ENCODE assay signal across 10 cellular contexts in the genomic region with DNA sequence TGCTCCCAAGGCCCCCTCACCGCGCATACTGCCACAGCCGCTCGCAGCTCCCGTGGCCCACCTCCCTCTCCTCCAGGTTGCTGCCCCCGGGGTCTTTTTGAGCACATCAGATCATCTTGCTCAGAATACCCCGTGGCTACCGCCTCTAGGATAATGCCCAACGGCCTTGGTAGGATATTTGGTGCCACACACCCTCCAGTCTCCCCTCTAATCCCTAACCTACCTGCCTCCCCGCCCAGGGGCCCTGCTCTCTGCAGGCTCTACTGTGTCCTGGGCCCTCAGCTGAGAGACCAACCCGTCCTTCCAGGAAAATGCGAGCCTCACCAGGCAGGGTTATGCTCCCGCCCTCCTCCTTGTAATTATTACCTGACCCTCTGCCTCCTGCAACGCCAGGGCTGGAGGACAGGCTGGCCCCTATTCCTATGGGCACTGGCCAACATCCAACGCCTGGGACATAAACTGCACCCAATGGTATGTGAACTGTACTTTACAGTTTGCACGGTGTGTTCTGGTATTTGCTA. TPM values are rescaled to one million over a fixed set of nuclear protein-coding genes. Genes with fewer than 3 reads are reported as not detected.
DNase-seq lines count a peak whose midpoint lies in the region; ATAC-seq, FAIRE-seq and TF ChIP-seq lines count a peak whose summit lies in the region.
"Had no signal": no experiment of that assay in that cellular context is flagged by ENCODE, and none has a peak within 500 bp of the region (broad histone marks: within the 10 kb centered on the region; RNA-seq: fewer than 3 reads in every experiment).

No MANE protein-coding gene starts in this region.

- no peak for TF ChIP-seq CTCF in A549 (IDR thresholded peaks at IDR 0.05)
- TF ChIP-seq CTCF in MCF 10A (IDR thresholded peaks at IDR 0.05; ENCODE audit: unreplicated experiment), result no peak

- no peak for DNase-seq in A549 (ENCODE audit: low read depth in 1 of 2, low spot score in 1 of 2)
- no peak for DNase-seq in MCF 10A (ENCODE audit: unreplicated experiment)
- DNase-seq in NCI-H1436 treated with DMSO at 0.1 percent for 48 hours (lab: John Stamatoyannopoulos, UW), result no peak
- DNase-seq in H54 (ENCODE audit: insufficient read length, low spot score), result no peak
- DNase-seq in hepatic stellate cell (ENCODE audit: low spot score), result no peak
- DNase-seq in NCI-H128 (lab: John Stamatoyannopoulos, UW; ENCODE audit: unreplicated experiment), result no peak
- DNase-seq: GF-D8 had no signal

- peak overlapping the region; percentile 90 for H3K4me3 Mint-ChIP-seq in MCF 10A (ENCODE audit: unreplicated experiment)

- 43% methylated on average over 16 of the region's 16 CpGs for WGBS in A549 (ENCODE audit: missing lambda C conversion rate)

- peak overlapping the region; percentile 91 to 100 for H3K27ac ChIP-seq in A549
- no peak overlapping the region for H3K27ac ChIP-seq in HUES48 (ENCODE audit: low read depth, low read length)
- H3K27ac ChIP-seq in muscle layer of colon (ENCODE audit: low read depth, low read length), result peak overlapping the region; percentile 67
- H3K27ac ChIP-seq: cardiac muscle cell had no signal

- H3K9me3 Mint-ChIP-seq in MCF 10A (ENCODE audit: unreplicated experiment), result no peaks in the 10 kb centered on the region

- TF ChIP-seq POLR2A in A549 (IDR thresholded peaks at IDR 0.05; ENCODE audit: low read length) (peak; percentile 22; the same call in 1 of the 2 replicates), H54 (IDR thresholded peaks at IDR 0.05; ENCODE audit: low read depth, low read length) (no peak)

- TF ChIP-seq RAD21 in A549 (conservative IDR thresholded peaks at IDR 0.05 in 1 of 2, IDR thresholded peaks at IDR 0.05 in 1 of 2), result no peak

- BruUV-seq in MCF 10A (replicated peaks; lab: Mats Ljungman, UMichigan), result no TSS peak

- H3K4me3 ChIP-seq in A549 (peak overlapping the region; percentile 94), HUES48 (ENCODE audit: low read depth, low read length) (peak overlapping the region; percentile 78; the same call in 1 of the 2 replicates), muscle layer of colon (ENCODE audit: low read depth in 1 of 2, low read length in 2 of 2) (peak overlapping the region in 1 of 2 donors; percentile 64)

- no peaks in the 10 kb centered on the region for H3K27me3 Mint-ChIP-seq in MCF 10A (ENCODE audit: insufficient read depth, unreplicated experiment)

- CTCF ChIA-PET in A549 (lab: Yijun Ruan, JAX) (interaction anchor here (1.1 to 1.9 kb wide), 3 partner anchors 80 to 285 kb away, joined by 4 to 7 read pairs (median 5); no protein-coding TSS in a partner anchor), MCF 10A (lab: Yijun Ruan, JAX) (interaction anchor here (0.7 to 6.5 kb wide), 7 partner anchors 8 to 1497 kb away, joined by 3 to 35 read pairs (median 4); no protein-coding TSS in a partner anchor)

- TF ChIP-seq EP300 in A549 (IDR thresholded peaks at IDR 0.05), result no peak

- intact Hi-C loops in MCF 10A (cut with micrococcal nuclease), result loop anchor here (5.0 kb wide), 1 partner anchor 353 kb away; no protein-coding TSS in a partner anchor

- H3K36me3 ChIP-seq in HUES48 (ENCODE audit: control insufficient read depth, insufficient read depth, low read length), result no peaks in the 10 kb centered on the region
- H3K36me3 ChIP-seq in muscle layer of colon (ENCODE audit: insufficient read depth, low read length), result no peaks in the 10 kb centered on the region
- H3K36me3 ChIP-seq: cardiac muscle cell had no signal

- H3K4me1 ChIP-seq in A549, result peaks cover 48% of the 10 kb centered on the region
- H3K4me1 ChIP-seq in HUES48 (ENCODE audit: control insufficient read depth, insufficient read depth, low read length), result peaks cover 30% of the 10 kb centered on the region
- peaks cover 21% of the 10 kb centered on the region for H3K4me1 ChIP-seq in muscle layer of colon (ENCODE audit: insufficient read depth, low read length)

- H3K9me3 ChIP-seq in A549 (no peaks in the 10 kb centered on the region), HUES48 (ENCODE audit: control insufficient read depth, insufficient read depth, low read length) (no peaks in the 10 kb centered on the region), muscle layer of colon (ENCODE audit: low read length) (no peaks in the 10 kb centered on the region)

- POLR2A ChIA-PET in A549 (lab: Yijun Ruan, JAX) (interaction anchor here (0.9 kb wide), 1 partner anchor 97 kb away, joined by 4 read pairs; no protein-coding TSS in a partner anchor), MCF 10A (lab: Yijun Ruan, JAX) (interaction anchor here (0.9 to 3.6 kb wide), 3 partner anchors 16 to 97 kb away, joined by 3 to 23 read pairs (median 3); no protein-coding TSS in a partner anchor)

- peak in 1 of 2 experiments; percentile 4; a peak in 3 of 6 replicates for ATAC-seq in A549

- no peak overlapping the region for H3K27ac Mint-ChIP-seq in MCF 10A (ENCODE audit: low read depth, unreplicated experiment)

- H3K27me3 ChIP-seq in HUES48 (ENCODE audit: control insufficient read depth, insufficient read depth, low read length) (peaks cover 21% of the 10 kb centered on the region), muscle layer of colon (ENCODE audit: control insufficient read depth in 1 of 2, insufficient read depth in 2 of 2, low read length in 2 of 2) (no peaks in the 10 kb centered on the region)

- no peak overlapping the region for H3K9ac ChIP-seq in HUES48 (ENCODE audit: low read depth, low read length)
- H3K9ac ChIP-seq in muscle layer of colon (ENCODE audit: low read length), result peak overlapping the region; percentile 63

- FAIRE-seq in A549 (lab: Jason Lieb, UNC), result no peak
- no peak for FAIRE-seq in H54 (lab: Jason Lieb, UNC)

- peaks cover 27% of the 10 kb centered on the region for H3K4me1 Mint-ChIP-seq in MCF 10A (ENCODE audit: insufficient read depth, unreplicated experiment)

- peaks cover 7% of the 10 kb centered on the region for H3K36me3 Mint-ChIP-seq in MCF 10A (ENCODE audit: insufficient read depth, unreplicated experiment)

- peak overlapping the region; percentile 83 for H3K4me2 ChIP-seq in A549

TF ChIP-seq in A549, 52 proteins besides CTCF, POLR2A, EP300 and RAD21:
- no peak for TF ChIP-seq POLR2AphosphoS2 (conservative IDR thresholded peaks at IDR 0.05; ENCODE audit: low read length)
- TF ChIP-seq CBX2 (IDR thresholded peaks at IDR 0.05; ENCODE audit: borderline replicate concordance, low read depth), result no peak
- TF ChIP-seq FOXS1 (CRISPR knock-in tag; IDR thresholded peaks at IDR 0.05), result no peak

RNA-seq across cellular contexts. Expression of a gene that starts 1.5 kb away (rescaled TPM):
- polyA plus RNA-seq in A549 (2011; rRNA removed) (43.6 and 44.4 TPM in 2 replicates), A549 (2017; fragmentation: RNase III; extraction: RNeasy Plus Mini Kit Qiagen cat#74134 plus additional on column Dnase treatment) (48.6 to 56.0 TPM (median 49.6 TPM) in 3 replicates)
- 37.2 and 44.0 TPM in 2 replicates for polyA plus RNA-seq in A549 (2012; cell fraction: cytosol; rRNA removed)
- 153 and 157 TPM in 2 replicates for polyA plus RNA-seq in A549 (2012; cell fraction: nucleus; rRNA removed)
- 66.2 and 67.8 TPM in 2 replicates for polyA minus RNA-seq in A549 (2011; rRNA and poly(A)+ RNA removed)
- 11.6 and 19.8 TPM in 2 replicates for total RNA-seq in MCF 10A (2022)
